8 cellular contexts compared by ENCODE assay signal in the genomic region with DNA sequence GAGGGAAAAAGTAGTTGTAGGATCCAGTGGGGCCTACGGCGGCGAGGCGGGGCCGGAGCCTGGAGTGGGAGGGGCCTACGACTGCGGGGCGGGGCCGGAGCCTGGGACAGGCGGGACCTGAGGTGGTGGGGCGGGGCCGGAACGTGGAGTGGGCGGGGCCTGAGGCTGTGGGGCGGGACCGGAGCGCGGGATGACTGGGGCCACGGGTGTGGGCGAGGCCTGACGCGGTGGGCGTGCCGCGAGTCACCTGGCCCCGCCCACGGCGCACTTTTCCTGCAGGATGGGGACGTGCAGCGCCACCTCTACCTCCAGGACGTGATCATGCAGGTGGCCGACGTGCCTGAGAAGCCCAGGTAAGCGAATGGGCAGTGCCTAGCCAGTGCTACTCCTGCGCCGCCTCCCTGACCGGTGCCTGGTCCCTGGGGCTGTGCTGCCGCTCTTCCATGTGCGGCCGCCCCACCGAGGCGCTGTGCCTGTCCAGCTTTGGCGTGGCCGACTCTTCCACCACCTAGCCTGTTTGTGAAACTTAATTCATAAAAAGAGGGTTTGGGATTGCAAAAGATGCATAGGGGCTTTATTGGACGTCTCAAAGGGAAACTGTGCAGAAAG. TPM values are rescaled to one million over a fixed set of nuclear protein-coding genes. Genes with fewer than 3 reads are reported as not detected.
DNase-seq lines count a peak whose midpoint lies in the region; ATAC-seq and TF ChIP-seq lines count a peak whose summit lies in the region.

No MANE protein-coding gene starts in this region.

- H3K27me3 ChIP-seq in GM06990 (replicated peaks; ENCODE audit: control insufficient read depth, insufficient read depth, low read length): no peaks in the 10 kb centered on the region

- TF ChIP-seq CTCF in GM06990 (IDR thresholded peaks at IDR 0.05; ENCODE audit: insufficient read depth, low read length, poor library complexity, severe bottlenecking) (no peak), progenitor cell of endocrine pancreas (IDR thresholded peaks at IDR 0.05; ENCODE audit: unreplicated experiment) (no peak)

- peaks cover 21% of the 10 kb centered on the region for H3K36me3 Mint-ChIP-seq in T-cell
- H3K36me3 Mint-ChIP-seq in progenitor cell of endocrine pancreas (ENCODE audit: insufficient read depth): peaks cover 3% of the 10 kb centered on the region

- peak overlapping the region; percentile 66 to 84 for H3K27ac Mint-ChIP-seq in T-cell
- H3K27ac Mint-ChIP-seq in progenitor cell of endocrine pancreas: peak overlapping the region; percentile 73

- H3K36me3 ChIP-seq in GM06990 (ENCODE audit: control insufficient read depth, insufficient read depth, low read length): peaks cover 12% of the 10 kb centered on the region

- H3K4me1 Mint-ChIP-seq in T-cell (peaks cover 34 to 37% (median 36%) of the 10 kb centered on the region in 3 donors), progenitor cell of endocrine pancreas (ENCODE audit: low read depth) (peaks cover 8% of the 10 kb centered on the region)

- intact Hi-C loops in left cardiac atrium (cut with DNase I): no loop called here

- H3K4me3 ChIP-seq in GM06990 (replicated peaks; ENCODE audit: low read depth, low read length): peak overlapping the region; percentile 74

- DNase-seq in GM06990 (ENCODE audit: extremely low read depth, insufficient read length): peak; percentile 90
- peak; percentile 81 for DNase-seq in NAMALWA (ENCODE audit: low spot score)
- DNase-seq in T-cell: peak in 33 of 34 experiments; percentile 74 to 95 (median 90)
- DNase-seq in amniotic stem cell (lab: John Stamatoyannopoulos, UW): peak; percentile 79
- DNase-seq in left cardiac atrium: peak; percentile 94
- peak; percentile 92 for DNase-seq in progenitor cell of endocrine pancreas (ENCODE audit: low spot score, unreplicated experiment)
- peak; percentile 96 for DNase-seq in ureter (ENCODE audit: low spot score)

- H3K27me3 Mint-ChIP-seq in T-cell: no peaks in the 10 kb centered on the region
- no peaks in the 10 kb centered on the region for H3K27me3 Mint-ChIP-seq in progenitor cell of endocrine pancreas

- ATAC-seq in HG02571 (IDR thresholded peaks at IDR 0.05; ENCODE audit: unreplicated experiment) (peak; percentile 65), T-cell (replicated peaks in 1 of 4) (peak; percentile 75 to 88 (median 81)), left cardiac atrium (peak; percentile 97)

- POLR2A ChIA-PET in T-cell (lab: Charles Lee): no interaction called here

- CTCF ChIA-PET in T-cell (lab: Charles Lee): no interaction called here

- H3K4me3 Mint-ChIP-seq in T-cell (peak overlapping the region; percentile 70 to 87 (median 75)), progenitor cell of endocrine pancreas (ENCODE audit: low read depth) (peak overlapping the region; percentile 75)

- no peaks in the 10 kb centered on the region for H3K9me3 Mint-ChIP-seq in T-cell
- H3K9me3 Mint-ChIP-seq in progenitor cell of endocrine pancreas (ENCODE audit: low read depth): no peaks in the 10 kb centered on the region

RNA-seq across cellular contexts. Expression of a gene that starts 0.5 kb away (rescaled TPM):
- 10 to 100 TPM; 35.2 to 44.7 (median 36.8) TPM for total RNA-seq in T-cell
- total RNA-seq in left cardiac atrium: 10 to 100 TPM; 34.3 to 44.6 TPM
- total RNA-seq in progenitor cell of endocrine pancreas: 54.2 and 56.8 TPM in 2 replicates
- total RNA-seq in ureter: 37.4 TPM

RNA-seq across cellular contexts. Expression of a gene that starts 0.5 kb away (rescaled TPM):
- total RNA-seq in T-cell: 10 to 100 TPM; 64.5 to 80.8 (median 72.7) TPM
- total RNA-seq in left cardiac atrium: 10 to 100 TPM; 33.6 to 36.6 TPM
- total RNA-seq in progenitor cell of endocrine pancreas: 63.2 and 77.0 TPM in 2 replicates
- 51.9 TPM for total RNA-seq in ureter

RNA-seq across cellular contexts. Expression of a gene that starts 27.5 kb away (rescaled TPM):
- 1 to 10 TPM in 4 of 5 donors, under 1 TPM in 1; 0.68 to 5.1 (median 3.6) TPM for total RNA-seq in T-cell
- not detected for total RNA-seq in left cardiac atrium
- total RNA-seq in progenitor cell of endocrine pancreas: 2.3 and 2.5 TPM in 2 replicates
- not detected for total RNA-seq in ureter

RNA-seq across cellular contexts. Expression of a gene that starts 32.5 kb away (rescaled TPM):
- total RNA-seq in T-cell (100 to 1,000 TPM in 3 of 5 donors, 10 to 100 TPM in 2; 80.5 to 142 (median 107) TPM), left cardiac atrium (1 to 10 TPM; 2.3 to 3.8 TPM), progenitor cell of endocrine pancreas (13.7 and 16.3 TPM in 2 replicates), ureter (35.3 TPM)

RNA-seq across cellular contexts. Expression of a gene that starts 38.0 kb away (rescaled TPM):
- total RNA-seq in T-cell: not detected
- not detected for total RNA-seq in left cardiac atrium
- total RNA-seq in progenitor cell of endocrine pancreas: 0.62 TPM in 1 of 2 replicates, not detected in the other
- not detected for total RNA-seq in ureter

Comparison
In these comparisons a context has a peak if more than half of its experiments do, and no peak if none do; other contexts are left out.
1. Peak in every context shown above with its lines: DNase-seq, ATAC-seq and H3K4me3 ChIP-seq.